8 cellular contexts compared by ENCODE assay signal in genomic region chr12:6925543-6926279, GRCh38. TPM values are rescaled to one million over a fixed set of nuclear protein-coding genes. Genes with fewer than 3 reads are reported as not detected.
DNase-seq lines count a peak whose midpoint lies in the region; ATAC-seq lines count a peak whose summit lies in the region.

No MANE protein-coding gene starts in this region.

- peaks cover 4% of the 10 kb centered on the region for H3K36me3 Mint-ChIP-seq in activated T-cell treated with anti-CD3 and anti-CD28 coated beads, Interleukin-2, amount 50 U/mL, for 4 hours (ENCODE audit: insufficient read depth)
- H3K36me3 Mint-ChIP-seq in T-cell, result peaks cover 10% of the 10 kb centered on the region

- CTCF ChIA-PET in T-cell (lab: Charles Lee), result interaction anchor here (0.7 to 2.4 kb wide), 16 partner anchors 9 to 185 kb away, joined by 3 to 14 read pairs (median 3); partner anchors contain the start of gene LPCAT3 (in 1 of the 2)

- H3K9ac ChIP-seq in mucosa of stomach (ENCODE audit: low read length), result peak overlapping the region; percentile 90

- no peak for DNase-seq in activated T-cell treated with anti-CD3 and anti-CD28 coated beads, Interleukin-2, amount 50 U/mL, for 4 hours
- no peak for DNase-seq in activated T-cell treated with anti-CD3 and anti-CD28 coated beads for 4 hours
- no peak for DNase-seq in T-cell
- DNase-seq in fibroblast of gingiva (ENCODE audit: low read depth), result peak; percentile 90
- DNase-seq in aorta, result peak; percentile 81 to 89

- H3K9me3 ChIP-seq in mucosa of stomach (ENCODE audit: control insufficient read depth, low read length), result no peaks in the 10 kb centered on the region
- no peaks in the 10 kb centered on the region for H3K9me3 ChIP-seq in aorta (ENCODE audit: control insufficient read depth, low read length)

- no peaks in the 10 kb centered on the region for H3K9me3 Mint-ChIP-seq in activated T-cell treated with anti-CD3 and anti-CD28 coated beads, Interleukin-2, amount 50 U/mL, for 4 hours
- H3K9me3 Mint-ChIP-seq in T-cell, result no peaks in the 10 kb centered on the region

- peaks cover 47% of the 10 kb centered on the region for H3K4me1 Mint-ChIP-seq in activated T-cell treated with anti-CD3 and anti-CD28 coated beads, Interleukin-2, amount 50 U/mL, for 4 hours (ENCODE audit: low read depth)
- peaks cover 36 to 54% (median 48%) of the 10 kb centered on the region in 3 donors for H3K4me1 Mint-ChIP-seq in T-cell

- H3K27ac ChIP-seq in aorta (ENCODE audit: low read depth in 1 of 2, low read length in 2 of 2), result peak overlapping the region; percentile 96

- H3K4me3 Mint-ChIP-seq in activated T-cell treated with anti-CD3 and anti-CD28 coated beads, Interleukin-2, amount 50 U/mL, for 4 hours, result peak overlapping the region; percentile 20
- peak overlapping the region; percentile 61 to 85 (median 82) for H3K4me3 Mint-ChIP-seq in T-cell

- no peaks in the 10 kb centered on the region for H3K27me3 ChIP-seq in mucosa of stomach (ENCODE audit: control insufficient read depth, insufficient read depth, low read length)
- no peaks in the 10 kb centered on the region for H3K27me3 ChIP-seq in aorta (ENCODE audit: control insufficient read depth in 1 of 2, insufficient read depth in 2 of 2, low read length in 1 of 2)

- intact Hi-C loops in aorta (cut with DNase I), result loop anchor here (2.0 to 5.0 kb wide), 2 partner anchors 39 to 58 kb away; partner anchors contain the start of gene TPI1 (in 1 of the 2)

- POLR2A ChIA-PET in T-cell (lab: Charles Lee), result interaction anchor here (0.7 kb wide), 2 partner anchors 16 to 20 kb away, joined by 4 to 5 read pairs; no protein-coding TSS in a partner anchor

- H3K4me1 ChIP-seq in mucosa of stomach (ENCODE audit: control insufficient read depth, insufficient read depth, low read length), result peaks cover 50% of the 10 kb centered on the region
- H3K4me1 ChIP-seq in aorta (ENCODE audit: control insufficient read depth in 1 of 2, insufficient read depth in 2 of 2, low read length in 2 of 2), result no peaks in the 10 kb centered on the region

- WGBS in aorta, 2 donors, result 0 to 4% methylated on average over 8 of the region's 8 CpGs

- H3K27ac Mint-ChIP-seq in T-cell, result peak overlapping the region; percentile 31 to 44

- ATAC-seq in activated T-cell treated with anti-CD3 and anti-CD28 coated beads, Interleukin-2, amount 50 U/mL, for 4 hours, result no peak
- ATAC-seq in T-cell (replicated peaks in 1 of 4), result no peak
- ATAC-seq in aorta (ENCODE audit: low FRiP score), result peak; percentile 83
- no peak for ATAC-seq in GM19035 (IDR thresholded peaks at IDR 0.05; ENCODE audit: unreplicated experiment)
- ATAC-seq in GM19395 (IDR thresholded peaks at IDR 0.05; ENCODE audit: unreplicated experiment), result no peak

- no peaks in the 10 kb centered on the region for H3K36me3 ChIP-seq in mucosa of stomach (ENCODE audit: control insufficient read depth, insufficient read depth, low read length)
- H3K36me3 ChIP-seq in aorta (ENCODE audit: control insufficient read depth in 1 of 2, insufficient read depth in 2 of 2, low read length in 1 of 2), result no peaks in the 10 kb centered on the region

- no peaks in the 10 kb centered on the region for H3K27me3 Mint-ChIP-seq in activated T-cell treated with anti-CD3 and anti-CD28 coated beads, Interleukin-2, amount 50 U/mL, for 4 hours (ENCODE audit: low read depth)
- H3K27me3 Mint-ChIP-seq in T-cell, result no peaks in the 10 kb centered on the region

- H3K4me3 ChIP-seq in mucosa of stomach (ENCODE audit: low read length) (peak overlapping the region; percentile 41), aorta (ENCODE audit: low read length in 2 of 2) (peak overlapping the region; percentile 4 to 28)

RNA-seq across cellular contexts. Expression of gene ATN1, which starts 2.0 kb away (rescaled TPM):
- 10 to 100 TPM; 65.8 to 73.9 (median 70.7) TPM for total RNA-seq in activated T-cell treated with anti-CD3 and anti-CD28 coated beads, Interleukin-2, amount 50 U/mL, for 4 hours
- total RNA-seq in T-cell (10 to 100 TPM; 34.7 to 44.3 (median 41.7) TPM), aorta (100 to 1,000 TPM; 138 to 146 TPM)
- polyA plus RNA-seq in aorta, result 100 to 1,000 TPM in 1 of 2 donors, 10 to 100 TPM in 1; 22.7 to 149 TPM

RNA-seq across cellular contexts. Expression of gene ENO2, which starts 11.3 kb away (rescaled TPM):
- total RNA-seq in activated T-cell treated with anti-CD3 and anti-CD28 coated beads, Interleukin-2, amount 50 U/mL, for 4 hours, result 10 to 100 TPM; 83.5 to 97.4 (median 85.2) TPM
- total RNA-seq in T-cell (100 to 1,000 TPM in 4 of 5 donors, 10 to 100 TPM in 1; 87.2 to 176 (median 148) TPM), aorta (10 to 100 TPM; 59.0 to 79.5 TPM)
- 100 to 1,000 TPM in 1 of 2 donors, 10 to 100 TPM in 1; 14.7 to 116 TPM for polyA plus RNA-seq in aorta

RNA-seq across cellular contexts. Expression of gene RNU7-1, which starts 17.9 kb away (rescaled TPM):
- not detected for total RNA-seq in activated T-cell treated with anti-CD3 and anti-CD28 coated beads, Interleukin-2, amount 50 U/mL, for 4 hours
- not detected for total RNA-seq in T-cell
- total RNA-seq in aorta, result not detected
- polyA plus RNA-seq in aorta, result not detected

RNA-seq across cellular contexts. Expression of gene C12orf57, which starts 18.1 kb away (rescaled TPM):
- total RNA-seq in activated T-cell treated with anti-CD3 and anti-CD28 coated beads, Interleukin-2, amount 50 U/mL, for 4 hours, result 100 to 1,000 TPM; 180 to 190 (median 184) TPM
- total RNA-seq in T-cell (100 to 1,000 TPM; 256 to 466 (median 412) TPM), aorta (100 to 1,000 TPM; 197 to 233 TPM)
- polyA plus RNA-seq in aorta, result 1,000 to 10,000 TPM in 1 of 2 donors, 100 to 1,000 TPM in 1; 849 to 1,017 TPM

RNA-seq across cellular contexts. Expression of gene LRRC23, which starts 21.1 kb away (rescaled TPM):
- total RNA-seq in activated T-cell treated with anti-CD3 and anti-CD28 coated beads, Interleukin-2, amount 50 U/mL, for 4 hours, result 1 to 10 TPM; 2.1 to 3.0 (median 3.0) TPM
- 10 to 100 TPM in 2 of 5 donors, 1 to 10 TPM in 3; 8.7 to 13.6 (median 8.8) TPM for total RNA-seq in T-cell
- total RNA-seq in aorta, result 10 to 100 TPM in 1 of 2 donors, 1 to 10 TPM in 1; 5.3 to 11.2 TPM
- 10 to 100 TPM; 16.8 to 20.8 TPM for polyA plus RNA-seq in aorta

Comparison
In these comparisons a context has a peak if more than half of its experiments do, and no peak if none do; other contexts are left out.
1. DNase-seq: peak in fibroblast of gingiva (single experiment) and aorta (2 of 2); none in activated T-cell treated with anti-CD3 and anti-CD28 coated beads, Interleukin-2, amount 50 U/mL, for 4 hours (single experiment), activated T-cell treated with anti-CD3 and anti-CD28 coated beads for 4 hours (single experiment) and T-cell (0 of 34).